ENCODE assay signal across 13 cellular contexts in genomic region chr12:42234970-42235369, GRCh38. TPM values are rescaled to one million over a fixed set of nuclear protein-coding genes. Genes with fewer than 3 reads are reported as not detected.
A peak's percentile ranks its signal among the peaks of the same experiment; 100 is the strongest.
DNase-seq lines count a peak whose midpoint lies in the region; ATAC-seq and TF ChIP-seq lines count a peak whose summit lies in the region.
"Had no signal": no experiment of that assay in that cellular context is flagged by ENCODE, and none has a peak within 500 bp of the region (broad histone marks: within the 10 kb centered on the region; RNA-seq: fewer than 3 reads in every experiment).

No MANE protein-coding gene starts in this region.

- no peak for DNase-seq in activated CD8-positive, alpha-beta T cell treated with anti-CD3 and anti-CD28 coated beads for 36 hours
- DNase-seq in activated CD8-positive, alpha-beta T cell treated with anti-CD3 and anti-CD28 coated beads, Interleukin-2, amount 10 ng/mL, durations not matched to agents 7 days and 5 days: no peak
- DNase-seq in central memory CD8-positive, alpha-beta T cell (ENCODE audit: low spot score in 2 of 2): no peak
- DNase-seq in right lobe of liver (peak in 1 of 3 donors; percentile 68), testis (peak; percentile 27), DMS153 treated with DMSO at 0.1 percent for 48 hours (lab: John Stamatoyannopoulos, UW; ENCODE audit: unreplicated experiment) (no peak)
- DNase-seq in stimulated activated CD4-positive, alpha-beta T cell treated with anti-CD3 and anti-CD28 coated beads, Interleukin-12 subunit alpha, Interleukin-12 subunit beta, amount 100 ng/mL, for 4 hours: no peak
- DNase-seq: activated gamma-delta T cell; dermis blood vessel endothelial cell; NCI-H510A treated with DMSO at 0.1 percent for 48 hours; stimulated activated CD4-positive, alpha-beta T cell treated with anti-CD3 and anti-CD28 coated beads, Interleukin-4, amount 100 ng/mL, for 1 hour had no signal

- no peak for TF ChIP-seq CTCF in activated CD8-positive, alpha-beta T cell treated with anti-CD3 and anti-CD28 coated beads for 36 hours (IDR thresholded peaks at IDR 0.05)
- TF ChIP-seq CTCF in right lobe of liver (IDR thresholded peaks at IDR 0.05): no peak
- no peak for TF ChIP-seq CTCF in testis (IDR thresholded peaks at IDR 0.05)

- peak overlapping the region; percentile 45 for H3K4me3 Mint-ChIP-seq in activated CD8-positive, alpha-beta T cell treated with anti-CD3 and anti-CD28 coated beads for 36 hours
- no peak overlapping the region for H3K4me3 Mint-ChIP-seq in activated CD8-positive, alpha-beta T cell treated with anti-CD3 and anti-CD28 coated beads, Interleukin-2, amount 10 ng/mL, durations not matched to agents 7 days and 5 days
- H3K4me3 Mint-ChIP-seq in central memory CD8-positive, alpha-beta T cell: peak overlapping the region; percentile 62

- H3K4me1 ChIP-seq in right lobe of liver (peaks cover 0 to 32% (median 13%) of the 10 kb centered on the region in 4 donors), testis (peaks cover 20% of the 10 kb centered on the region)

- H3K4me3 ChIP-seq in right lobe of liver (no peak overlapping the region), testis (no peak overlapping the region)
- H3K4me3 ChIP-seq: SJSA1 had no signal

- intact Hi-C loops in activated CD8-positive, alpha-beta T cell treated with anti-CD3 and anti-CD28 coated beads for 36 hours (cut with micrococcal nuclease): loop anchor here (5.0 kb wide), 2 partner anchors 92 to 93 kb away; partner anchors contain the start of genes GXYLT1, PPHLN1 and ZCRB1
- intact Hi-C loops in right lobe of liver (cut with DNase I) (no loop called here), testis (cut with DNase I; ENCODE audit: low total_unique reads) (no loop called here)

- H3K36me3 ChIP-seq in right lobe of liver (no peaks in the 10 kb centered on the region), testis (ENCODE audit: low read depth, missing control alignments) (no peaks in the 10 kb centered on the region)

- peak; percentile 42 for TF ChIP-seq POLR2A in right lobe of liver (IDR thresholded peaks at IDR 0.05)
- no peak for TF ChIP-seq POLR2A in testis (IDR thresholded peaks at IDR 0.05)

- 20% methylated on average over 2 of the region's 2 CpGs for WGBS in right lobe of liver (ENCODE audit: insufficient coverage, low coverage, low lambda C conversion rate, missing lambda C conversion rate)
- WGBS in testis, 2 donors: 25 to 35% methylated on average over 2 of the region's 2 CpGs

- POLR2A ChIA-PET in activated CD8-positive, alpha-beta T cell treated with anti-CD3 and anti-CD28 coated beads for 36 hours (lab: Charles Lee): interaction anchor here (1.2 to 1.3 kb wide), 2 partner anchors 16 to 91 kb away, joined by 3 to 4 read pairs; partner anchors contain the start of genes PPHLN1 and ZCRB1
- POLR2A ChIA-PET in activated CD8-positive, alpha-beta T cell treated with anti-CD3 and anti-CD28 coated beads, Interleukin-2, amount 10 ng/mL, durations not matched to agents 7 days and 5 days (lab: Charles Lee): no interaction called here

- H3K36me3 Mint-ChIP-seq in activated CD8-positive, alpha-beta T cell treated with anti-CD3 and anti-CD28 coated beads for 36 hours (ENCODE audit: low read depth): peaks cover 32% of the 10 kb centered on the region
- peaks cover 34% of the 10 kb centered on the region for H3K36me3 Mint-ChIP-seq in activated CD8-positive, alpha-beta T cell treated with anti-CD3 and anti-CD28 coated beads, Interleukin-2, amount 10 ng/mL, durations not matched to agents 7 days and 5 days (ENCODE audit: low read depth)
- H3K36me3 Mint-ChIP-seq in central memory CD8-positive, alpha-beta T cell (ENCODE audit: insufficient read depth): peaks cover 23% of the 10 kb centered on the region

- ATAC-seq in activated CD8-positive, alpha-beta T cell treated with anti-CD3 and anti-CD28 coated beads for 36 hours: no peak
- ATAC-seq in activated CD8-positive, alpha-beta T cell treated with anti-CD3 and anti-CD28 coated beads, Interleukin-2, amount 10 ng/mL, durations not matched to agents 7 days and 5 days: no peak
- ATAC-seq in central memory CD8-positive, alpha-beta T cell (replicated peaks; ENCODE audit: extremely low read depth, poor library complexity, severe bottlenecking): no peak
- ATAC-seq in right lobe of liver (peak; percentile 64 to 75 (median 70)), HG02884 (IDR thresholded peaks at IDR 0.05; ENCODE audit: unreplicated experiment) (no peak)

- H3K27me3 ChIP-seq in right lobe of liver (no peaks in the 10 kb centered on the region), testis (no peaks in the 10 kb centered on the region)
- H3K27me3 ChIP-seq: SJSA1 had no signal

- peaks cover 57% of the 10 kb centered on the region for H3K4me1 Mint-ChIP-seq in activated CD8-positive, alpha-beta T cell treated with anti-CD3 and anti-CD28 coated beads for 36 hours (ENCODE audit: low read depth)
- peaks cover 34% of the 10 kb centered on the region for H3K4me1 Mint-ChIP-seq in activated CD8-positive, alpha-beta T cell treated with anti-CD3 and anti-CD28 coated beads, Interleukin-2, amount 10 ng/mL, durations not matched to agents 7 days and 5 days (ENCODE audit: low read depth)
- peaks cover 51% of the 10 kb centered on the region for H3K4me1 Mint-ChIP-seq in central memory CD8-positive, alpha-beta T cell

- H3K27ac ChIP-seq in right lobe of liver (peak overlapping the region; percentile 24 to 90 (median 74)), testis (peak overlapping the region; percentile 75 to 97)
- H3K27ac ChIP-seq: SJSA1 had no signal

- CTCF ChIA-PET in activated CD8-positive, alpha-beta T cell treated with anti-CD3 and anti-CD28 coated beads for 36 hours (lab: Charles Lee): interaction anchor here (0.9 kb wide), 1 partner anchor 97 kb away, joined by 3 read pairs; no protein-coding TSS in a partner anchor
- CTCF ChIA-PET in activated CD8-positive, alpha-beta T cell treated with anti-CD3 and anti-CD28 coated beads, Interleukin-2, amount 10 ng/mL, durations not matched to agents 7 days and 5 days (lab: Charles Lee): no interaction called here

- H3K27ac Mint-ChIP-seq in activated CD8-positive, alpha-beta T cell treated with anti-CD3 and anti-CD28 coated beads for 36 hours: no peak overlapping the region
- no peak overlapping the region for H3K27ac Mint-ChIP-seq in activated CD8-positive, alpha-beta T cell treated with anti-CD3 and anti-CD28 coated beads, Interleukin-2, amount 10 ng/mL, durations not matched to agents 7 days and 5 days
- no peak overlapping the region for H3K27ac Mint-ChIP-seq in central memory CD8-positive, alpha-beta T cell (ENCODE audit: low read depth)

- H3K9me3 ChIP-seq in right lobe of liver: no peaks in the 10 kb centered on the region
- H3K9me3 ChIP-seq in testis: no peaks in the 10 kb centered on the region

- no peaks in the 10 kb centered on the region for H3K9me3 Mint-ChIP-seq in activated CD8-positive, alpha-beta T cell treated with anti-CD3 and anti-CD28 coated beads for 36 hours
- H3K9me3 Mint-ChIP-seq in activated CD8-positive, alpha-beta T cell treated with anti-CD3 and anti-CD28 coated beads, Interleukin-2, amount 10 ng/mL, durations not matched to agents 7 days and 5 days (ENCODE audit: insufficient read depth): no peaks in the 10 kb centered on the region
- H3K9me3 Mint-ChIP-seq in central memory CD8-positive, alpha-beta T cell: no peaks in the 10 kb centered on the region

- H3K27me3 Mint-ChIP-seq in activated CD8-positive, alpha-beta T cell treated with anti-CD3 and anti-CD28 coated beads for 36 hours: no peaks in the 10 kb centered on the region
- H3K27me3 Mint-ChIP-seq in activated CD8-positive, alpha-beta T cell treated with anti-CD3 and anti-CD28 coated beads, Interleukin-2, amount 10 ng/mL, durations not matched to agents 7 days and 5 days (ENCODE audit: low read depth): no peaks in the 10 kb centered on the region
- H3K27me3 Mint-ChIP-seq in central memory CD8-positive, alpha-beta T cell: no peaks in the 10 kb centered on the region

RNA-seq across cellular contexts. Expression of gene YAF2, which starts 3.1 kb away (rescaled TPM):
- total RNA-seq in activated CD8-positive, alpha-beta T cell treated with anti-CD3 and anti-CD28 coated beads for 36 hours: 10 to 100 TPM; 39.4 to 40.8 TPM
- 10 to 100 TPM; 31.1 to 32.9 TPM for total RNA-seq in activated CD8-positive, alpha-beta T cell treated with anti-CD3 and anti-CD28 coated beads, Interleukin-2, amount 10 ng/mL, durations not matched to agents 7 days and 5 days
- 10 to 100 TPM; 12.8 to 22.3 (median 16.9) TPM for total RNA-seq in right lobe of liver
- 10 to 100 TPM; 26.6 to 33.1 TPM for total RNA-seq in testis
- 19.4 TPM for polyA plus RNA-seq in testis (ENCODE audit: insufficient read depth, low read depth, low replicate concordance)

Comparison
In these comparisons a context has a peak if more than half of its experiments do, and no peak if none do; other contexts are left out.
1. ATAC-seq: peak in right lobe of liver (4 of 4); none in activated CD8-positive, alpha-beta T cell treated with anti-CD3 and anti-CD28 coated beads for 36 hours (single experiment), activated CD8-positive, alpha-beta T cell treated with anti-CD3 and anti-CD28 coated beads, Interleukin-2, amount 10 ng/mL, durations not matched to agents 7 days and 5 days (single experiment), central memory CD8-positive, alpha-beta T cell (single experiment) and HG02884 (single experiment).